In the genomic region with DNA sequence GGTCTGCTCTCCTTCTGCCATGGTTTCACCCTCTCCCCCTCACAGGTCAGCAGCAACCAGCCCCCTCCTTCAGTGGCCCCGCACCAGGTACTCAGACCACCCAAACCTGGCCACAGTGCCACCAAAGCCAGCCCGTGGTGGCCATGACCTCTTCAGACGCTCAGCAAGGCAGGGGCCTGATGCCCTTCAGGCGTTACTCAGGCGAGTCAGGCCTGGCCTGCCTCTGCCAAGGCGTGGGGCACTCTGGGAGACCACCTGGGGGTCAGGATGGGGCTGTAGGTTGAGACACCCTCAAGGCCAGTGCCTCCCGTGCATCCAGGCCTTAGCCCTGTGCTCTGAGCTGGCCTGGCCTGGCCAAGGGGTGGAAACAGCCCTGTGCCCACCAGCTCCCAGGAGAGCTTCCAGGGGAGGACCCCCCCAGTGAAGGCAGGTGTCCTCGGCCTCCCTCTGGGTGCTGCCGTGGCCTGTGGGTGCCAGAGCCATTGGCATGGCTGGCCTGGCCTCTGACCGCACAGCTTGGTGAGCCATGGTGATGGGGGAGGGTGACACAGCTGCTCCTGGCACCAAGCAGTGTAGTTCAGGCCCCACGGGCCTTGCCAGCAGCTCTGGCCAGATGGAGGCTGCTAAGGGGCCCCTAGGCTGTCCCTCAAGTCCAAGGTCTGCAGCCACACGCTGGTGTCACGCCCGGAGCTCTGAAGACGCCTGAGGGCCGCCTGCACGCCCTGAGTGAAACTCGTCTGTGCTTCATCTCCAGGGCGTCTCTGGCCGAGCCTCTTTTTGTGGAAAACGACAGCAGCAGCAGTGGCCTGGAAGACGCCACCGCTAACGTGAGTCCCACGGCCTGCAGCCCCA, we compare ENCODE assay signal across 1 cellular context.
TF ChIP-seq lines count a peak whose summit lies in the region.

No MANE protein-coding gene starts in this region.

TF ChIP-seq in H1, 55 proteins besides CTCF, POLR2A, EP300 and RAD21:
- TF ChIP-seq CEBPB (IDR thresholded peaks at IDR 0.05; ENCODE audit: low read depth, low read length) (no peak), CBX5 (IDR thresholded peaks at IDR 0.05; ENCODE audit: low read depth, low read length) (no peak), SUZ12 (IDR thresholded peaks at IDR 0.05; ENCODE audit: low read length) (no peak), TCF12 (IDR thresholded peaks at IDR 0.05; ENCODE audit: low read depth, low read length) (no peak), EZH2 (IDR thresholded peaks at IDR 0.05; ENCODE audit: low read depth, low read length, severe bottlenecking) (no peak)
- TF ChIP-seq, protein P1, sequence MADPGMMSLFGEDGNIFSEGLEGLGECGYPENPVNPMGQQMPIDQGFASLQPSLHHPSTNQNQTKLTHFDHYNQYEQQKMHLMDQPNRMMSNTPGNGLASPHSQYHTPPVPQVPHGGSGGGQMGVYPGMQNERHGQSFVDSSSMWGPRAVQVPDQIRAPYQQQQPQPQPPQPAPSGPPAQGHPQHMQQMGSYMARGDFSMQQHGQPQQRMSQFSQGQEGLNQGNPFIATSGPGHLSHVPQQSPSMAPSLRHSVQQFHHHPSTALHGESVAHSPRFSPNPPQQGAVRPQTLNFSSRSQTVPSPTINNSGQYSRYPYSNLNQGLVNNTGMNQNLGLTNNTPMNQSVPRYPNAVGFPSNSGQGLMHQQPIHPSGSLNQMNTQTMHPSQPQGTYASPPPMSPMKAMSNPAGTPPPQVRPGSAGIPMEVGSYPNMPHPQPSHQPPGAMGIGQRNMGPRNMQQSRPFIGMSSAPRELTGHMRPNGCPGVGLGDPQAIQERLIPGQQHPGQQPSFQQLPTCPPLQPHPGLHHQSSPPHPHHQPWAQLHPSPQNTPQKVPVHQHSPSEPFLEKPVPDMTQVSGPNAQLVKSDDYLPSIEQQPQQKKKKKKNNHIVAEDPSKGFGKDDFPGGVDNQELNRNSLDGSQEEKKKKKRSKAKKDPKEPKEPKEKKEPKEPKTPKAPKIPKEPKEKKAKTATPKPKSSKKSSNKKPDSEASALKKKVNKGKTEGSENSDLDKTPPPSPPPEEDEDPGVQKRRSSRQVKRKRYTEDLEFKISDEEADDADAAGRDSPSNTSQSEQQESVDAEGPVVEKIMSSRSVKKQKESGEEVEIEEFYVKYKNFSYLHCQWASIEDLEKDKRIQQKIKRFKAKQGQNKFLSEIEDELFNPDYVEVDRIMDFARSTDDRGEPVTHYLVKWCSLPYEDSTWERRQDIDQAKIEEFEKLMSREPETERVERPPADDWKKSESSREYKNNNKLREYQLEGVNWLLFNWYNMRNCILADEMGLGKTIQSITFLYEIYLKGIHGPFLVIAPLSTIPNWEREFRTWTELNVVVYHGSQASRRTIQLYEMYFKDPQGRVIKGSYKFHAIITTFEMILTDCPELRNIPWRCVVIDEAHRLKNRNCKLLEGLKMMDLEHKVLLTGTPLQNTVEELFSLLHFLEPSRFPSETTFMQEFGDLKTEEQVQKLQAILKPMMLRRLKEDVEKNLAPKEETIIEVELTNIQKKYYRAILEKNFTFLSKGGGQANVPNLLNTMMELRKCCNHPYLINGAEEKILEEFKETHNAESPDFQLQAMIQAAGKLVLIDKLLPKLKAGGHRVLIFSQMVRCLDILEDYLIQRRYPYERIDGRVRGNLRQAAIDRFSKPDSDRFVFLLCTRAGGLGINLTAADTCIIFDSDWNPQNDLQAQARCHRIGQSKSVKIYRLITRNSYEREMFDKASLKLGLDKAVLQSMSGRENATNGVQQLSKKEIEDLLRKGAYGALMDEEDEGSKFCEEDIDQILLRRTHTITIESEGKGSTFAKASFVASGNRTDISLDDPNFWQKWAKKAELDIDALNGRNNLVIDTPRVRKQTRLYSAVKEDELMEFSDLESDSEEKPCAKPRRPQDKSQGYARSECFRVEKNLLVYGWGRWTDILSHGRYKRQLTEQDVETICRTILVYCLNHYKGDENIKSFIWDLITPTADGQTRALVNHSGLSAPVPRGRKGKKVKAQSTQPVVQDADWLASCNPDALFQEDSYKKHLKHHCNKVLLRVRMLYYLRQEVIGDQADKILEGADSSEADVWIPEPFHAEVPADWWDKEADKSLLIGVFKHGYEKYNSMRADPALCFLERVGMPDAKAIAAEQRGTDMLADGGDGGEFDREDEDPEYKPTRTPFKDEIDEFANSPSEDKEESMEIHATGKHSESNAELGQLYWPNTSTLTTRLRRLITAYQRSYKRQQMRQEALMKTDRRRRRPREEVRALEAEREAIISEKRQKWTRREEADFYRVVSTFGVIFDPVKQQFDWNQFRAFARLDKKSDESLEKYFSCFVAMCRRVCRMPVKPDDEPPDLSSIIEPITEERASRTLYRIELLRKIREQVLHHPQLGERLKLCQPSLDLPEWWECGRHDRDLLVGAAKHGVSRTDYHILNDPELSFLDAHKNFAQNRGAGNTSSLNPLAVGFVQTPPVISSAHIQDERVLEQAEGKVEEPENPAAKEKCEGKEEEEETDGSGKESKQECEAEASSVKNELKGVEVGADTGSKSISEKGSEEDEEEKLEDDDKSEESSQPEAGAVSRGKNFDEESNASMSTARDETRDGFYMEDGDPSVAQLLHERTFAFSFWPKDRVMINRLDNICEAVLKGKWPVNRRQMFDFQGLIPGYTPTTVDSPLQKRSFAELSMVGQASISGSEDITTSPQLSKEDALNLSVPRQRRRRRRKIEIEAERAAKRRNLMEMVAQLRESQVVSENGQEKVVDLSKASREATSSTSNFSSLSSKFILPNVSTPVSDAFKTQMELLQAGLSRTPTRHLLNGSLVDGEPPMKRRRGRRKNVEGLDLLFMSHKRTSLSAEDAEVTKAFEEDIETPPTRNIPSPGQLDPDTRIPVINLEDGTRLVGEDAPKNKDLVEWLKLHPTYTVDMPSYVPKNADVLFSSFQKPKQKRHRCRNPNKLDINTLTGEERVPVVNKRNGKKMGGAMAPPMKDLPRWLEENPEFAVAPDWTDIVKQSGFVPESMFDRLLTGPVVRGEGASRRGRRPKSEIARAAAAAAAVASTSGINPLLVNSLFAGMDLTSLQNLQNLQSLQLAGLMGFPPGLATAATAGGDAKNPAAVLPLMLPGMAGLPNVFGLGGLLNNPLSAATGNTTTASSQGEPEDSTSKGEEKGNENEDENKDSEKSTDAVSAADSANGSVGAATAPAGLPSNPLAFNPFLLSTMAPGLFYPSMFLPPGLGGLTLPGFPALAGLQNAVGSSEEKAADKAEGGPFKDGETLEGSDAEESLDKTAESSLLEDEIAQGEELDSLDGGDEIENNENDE (IDR thresholded peaks at IDR 0.05; ENCODE audit: insufficient replicate concordance, low read length), result no peak
TF ChIP-seq in H1: peak in this region for 0.
